ENCODE assay signal across 5 cellular contexts in genomic region chr1:145726193-145726592, GRCh38. TPM values are rescaled to one million over a fixed set of nuclear protein-coding genes. Genes with fewer than 3 reads are reported as not detected.
"Had no signal": no experiment of that assay in that cellular context is flagged by ENCODE, and none has a peak within 500 bp of the region (broad histone marks: within the 10 kb centered on the region; RNA-seq: fewer than 3 reads in every experiment).

No MANE protein-coding gene starts in this region.

RNA-seq across cellular contexts. Expression of gene CD160, which starts 6.9 kb away (rescaled TPM):
- total RNA-seq: subcutaneous adipose tissue, suprapubic skin, temporal lobe, thyroid gland, ureter had no signal

RNA-seq across cellular contexts. Expression of gene PDZK1, which starts 19.0 kb away (rescaled TPM):
- total RNA-seq: subcutaneous adipose tissue had no signal
